In genomic region chr13:103157034-103157433, GRCh38 we compare ENCODE assay signal across 24 cellular contexts.
"Had no signal": no experiment of that assay in that cellular context is flagged by ENCODE, and none has a peak within 500 bp of the region (broad histone marks: within the 10 kb centered on the region; RNA-seq: fewer than 3 reads in every experiment).

No MANE protein-coding gene starts in this region.

- H3K4me3 ChIP-seq: colonic mucosa, gastroesophageal sphincter, heart left ventricle, mucosa of descending colon, prostate gland, skin epidermis, tibial nerve, vagina had no signal

- H3K9me3 Mint-ChIP-seq: activated CD8-positive, alpha-beta T cell treated with anti-CD3 and anti-CD28 coated beads for 36 hours; activated naive CD8-positive, alpha-beta T cell treated with anti-CD3 and anti-CD28 coated beads, Interleukin-2, amount 10 ng/mL, durations not matched to agents 7 days and 5 days; activated T-cell treated with anti-CD3 and anti-CD28 coated beads, Interleukin-2, amount 50 U/mL, for 24 hours; activated T-helper 2 cell treated with anti-CD3 and anti-CD28 coated beads, Interferon-gamma antibody, Interleukin-2, Interleukin-4, amounts not matched to agents 10 μg/mL and 5 μg/mL and 100 μg/mL, durations not matched to agents 14 hours and 24 hours and 36 hours; endodermal cell; neural crest cell; stimulated activated naive CD8-positive, alpha-beta T cell treated with anti-CD3 and anti-CD28 coated beads, Interleukin-15, Interleukin-2, amounts not matched to agents 100 ng/mL and 50 ng/mL, for 24 hours; WTC11 had no signal

- DNase-seq: activated CD4-positive, alpha-beta T cell treated with anti-CD3 and anti-CD28 coated beads for 4 hours; activated CD8-positive, alpha-beta T cell treated with anti-CD3 and anti-CD28 coated beads for 36 hours; activated naive CD4-positive, alpha-beta T cell treated with Interleukin-2 at 50 U/mL for 16 hours; activated naive CD8-positive, alpha-beta T cell treated with anti-CD3 and anti-CD28 coated beads, Interleukin-2, amount 10 ng/mL, durations not matched to agents 7 days and 5 days; activated T-cell treated with anti-CD3 and anti-CD28 coated beads, Interleukin-2, amount 50 U/mL, for 24 hours; colonic mucosa; endodermal cell; erythroblast; heart left ventricle; mesenchymal stem cell; mucosa of descending colon; naive B cell; right cardiac atrium; stimulated activated CD4-positive, alpha-beta T cell treated with anti-CD3 and anti-CD28 coated beads, Interleukin-15, amount 100 ng/mL, for 24 hours; stimulated activated CD4-positive, alpha-beta T cell treated with anti-CD3 and anti-CD28 coated beads, Interleukin-2, amount 100 ng/mL, for 48 hours had no signal

- H3K27ac ChIP-seq: colonic mucosa, gastroesophageal sphincter, heart left ventricle, prostate gland, skin epidermis, tibial nerve, vagina had no signal

- H3K27ac Mint-ChIP-seq: activated CD8-positive, alpha-beta T cell treated with anti-CD3 and anti-CD28 coated beads for 36 hours; activated naive CD8-positive, alpha-beta T cell treated with anti-CD3 and anti-CD28 coated beads, Interleukin-2, amount 10 ng/mL, durations not matched to agents 7 days and 5 days; activated T-cell treated with anti-CD3 and anti-CD28 coated beads, Interleukin-2, amount 50 U/mL, for 24 hours; activated T-helper 2 cell treated with anti-CD3 and anti-CD28 coated beads, Interferon-gamma antibody, Interleukin-2, Interleukin-4, amounts not matched to agents 10 μg/mL and 5 μg/mL and 100 μg/mL, durations not matched to agents 14 hours and 24 hours and 36 hours; endodermal cell; naive B cell; stimulated activated naive CD8-positive, alpha-beta T cell treated with anti-CD3 and anti-CD28 coated beads, Interleukin-15, Interleukin-2, amounts not matched to agents 100 ng/mL and 50 ng/mL, for 24 hours; WTC11 had no signal

- H3K9me3 ChIP-seq: colonic mucosa, gastroesophageal sphincter, heart left ventricle, mucosa of descending colon, prostate gland, tibial nerve, vagina had no signal

- H3K27me3 Mint-ChIP-seq: activated CD8-positive, alpha-beta T cell treated with anti-CD3 and anti-CD28 coated beads for 36 hours; activated naive CD8-positive, alpha-beta T cell treated with anti-CD3 and anti-CD28 coated beads, Interleukin-2, amount 10 ng/mL, durations not matched to agents 7 days and 5 days; activated T-cell treated with anti-CD3 and anti-CD28 coated beads, Interleukin-2, amount 50 U/mL, for 24 hours; stimulated activated naive CD8-positive, alpha-beta T cell treated with anti-CD3 and anti-CD28 coated beads, Interleukin-15, Interleukin-2, amounts not matched to agents 100 ng/mL and 50 ng/mL, for 24 hours had no signal

- ATAC-seq: activated CD8-positive, alpha-beta T cell treated with anti-CD3 and anti-CD28 coated beads for 36 hours; gastroesophageal sphincter; mucosa of descending colon; right cardiac atrium; WTC11 had no signal

- H3K4me3 Mint-ChIP-seq: activated CD8-positive, alpha-beta T cell treated with anti-CD3 and anti-CD28 coated beads for 36 hours; activated naive CD8-positive, alpha-beta T cell treated with anti-CD3 and anti-CD28 coated beads, Interleukin-2, amount 10 ng/mL, durations not matched to agents 7 days and 5 days; activated T-cell treated with anti-CD3 and anti-CD28 coated beads, Interleukin-2, amount 50 U/mL, for 24 hours; endodermal cell; naive B cell; neural crest cell; stimulated activated naive CD8-positive, alpha-beta T cell treated with anti-CD3 and anti-CD28 coated beads, Interleukin-15, Interleukin-2, amounts not matched to agents 100 ng/mL and 50 ng/mL, for 24 hours; WTC11 had no signal

- H3K36me3 Mint-ChIP-seq: activated naive CD8-positive, alpha-beta T cell treated with anti-CD3 and anti-CD28 coated beads, Interleukin-2, amount 10 ng/mL, durations not matched to agents 7 days and 5 days; naive B cell; WTC11 had no signal

- H3K4me1 ChIP-seq: colonic mucosa, gastroesophageal sphincter, prostate gland, tibial nerve, vagina had no signal

- H3K4me1 Mint-ChIP-seq: activated naive CD8-positive, alpha-beta T cell treated with anti-CD3 and anti-CD28 coated beads, Interleukin-2, amount 10 ng/mL, durations not matched to agents 7 days and 5 days; endodermal cell; naive B cell; neural crest cell had no signal

- H3K36me3 ChIP-seq: colonic mucosa, gastroesophageal sphincter, heart left ventricle, prostate gland, tibial nerve, vagina had no signal

- H3K27me3 ChIP-seq: colonic mucosa, heart left ventricle, tibial nerve, vagina had no signal
